Comparison of ENCODE assay signal across 8 cellular contexts in genomic region chr1:155004352-155005075, GRCh38. TPM values are rescaled to one million over a fixed set of nuclear protein-coding genes. Genes with fewer than 3 reads are reported as not detected.
DNase-seq lines count a peak whose midpoint lies in the region; ATAC-seq and TF ChIP-seq lines count a peak whose summit lies in the region.

No MANE protein-coding gene starts in this region.

- ATAC-seq in HG03175 (IDR thresholded peaks at IDR 0.05; ENCODE audit: unreplicated experiment), result no peak

- peaks cover 36% of the 10 kb centered on the region for H3K79me1 ChIP-seq in trophoblast cell (ENCODE audit: low read length)

- no peak for TF ChIP-seq CTCF in GM06990 (IDR thresholded peaks at IDR 0.05; ENCODE audit: insufficient read depth, low read length, poor library complexity, severe bottlenecking)
- TF ChIP-seq CTCF in fibroblast of lung (conservative IDR thresholded peaks at IDR 0.05 in 1 of 2, IDR thresholded peaks at IDR 0.05 in 1 of 2; ENCODE audit: low read depth in 1 of 2, low read length in 2 of 2), result no peak

- peak overlapping the region; percentile 34 for H4K12ac ChIP-seq in trophoblast cell (ENCODE audit: low read depth, low read length)

- H3K4me2 ChIP-seq in fibroblast of lung (ENCODE audit: extremely low read depth, insufficient read depth, low read length) (peak overlapping the region; percentile 88), trophoblast cell (ENCODE audit: low read length) (peak overlapping the region; percentile 95)

- peak overlapping the region; percentile 69 for H3K14ac ChIP-seq in trophoblast cell (ENCODE audit: low read length)

- H3K9me3 ChIP-seq in SK-N-MC (ENCODE audit: low read depth, low read length), result no peaks in the 10 kb centered on the region
- no peaks in the 10 kb centered on the region for H3K9me3 ChIP-seq in fibroblast of lung (ENCODE audit: control insufficient read depth, insufficient read depth, low read depth, low read length)
- H3K9me3 ChIP-seq in trophoblast cell (ENCODE audit: insufficient read depth, low read depth, low read length), result no peaks in the 10 kb centered on the region

- H2AFZ ChIP-seq in fibroblast of lung (ENCODE audit: low read length), result no peak overlapping the region
- H2AFZ ChIP-seq in trophoblast cell (ENCODE audit: insufficient read depth, low read length, poor library complexity), result peak overlapping the region; percentile 26

- peak overlapping the region; percentile 23 for H3K23ac ChIP-seq in trophoblast cell (ENCODE audit: low read length)

- H3K36me3 ChIP-seq in GM06990 (ENCODE audit: control insufficient read depth, insufficient read depth, low read length) (no peaks in the 10 kb centered on the region; the same call in 1 of the 2 replicates), SK-N-MC (ENCODE audit: insufficient read depth, low read length) (no peaks in the 10 kb centered on the region), fibroblast of lung (ENCODE audit: control insufficient read depth, insufficient read depth, low read length) (no peaks in the 10 kb centered on the region), trophoblast cell (ENCODE audit: control insufficient read depth in 1 of 2, insufficient read depth in 2 of 2, low read length in 2 of 2) (peaks cover 0 to 7% of the 10 kb centered on the region in 2 experiments)

- H2BK12ac ChIP-seq in trophoblast cell (ENCODE audit: low read length), result peak overlapping the region; percentile 51

- H4K20me1 ChIP-seq in fibroblast of lung (ENCODE audit: control insufficient read depth, extremely low read depth, insufficient read depth, low read length), result no peaks in the 10 kb centered on the region

- H2AK5ac ChIP-seq in trophoblast cell (ENCODE audit: low read length), result peak overlapping the region; percentile 44

- H3K4me1 ChIP-seq in fibroblast of lung (ENCODE audit: control insufficient read depth, extremely low read depth, insufficient read depth, low read length) (peaks cover 24% of the 10 kb centered on the region), trophoblast cell (ENCODE audit: control insufficient read depth in 1 of 2, insufficient read depth in 2 of 2, low read length in 2 of 2) (peaks cover 21 to 27% of the 10 kb centered on the region in 2 experiments)

- DNase-seq in GM06990 (ENCODE audit: extremely low read depth, insufficient read length) (no peak), SK-N-MC (ENCODE audit: low read depth, low spot score) (no peak), fibroblast of lung (ENCODE audit: low read depth in 2 of 2) (peak in 1 of 2 donors; percentile 41), trophoblast cell (no peak), RKO (ENCODE audit: low spot score) (no peak), SW 1271 (lab: John Stamatoyannopoulos, UW) (no peak)
- DNase-seq in effector CD4-positive, alpha-beta T cell, result no peak

- peak overlapping the region; percentile 8 for H3K4ac ChIP-seq in trophoblast cell (ENCODE audit: low read depth, low read length)

- peaks cover 16% of the 10 kb centered on the region for H3K79me2 ChIP-seq in fibroblast of lung (ENCODE audit: control insufficient read depth, insufficient read depth, low read length)
- peaks cover 22% of the 10 kb centered on the region for H3K79me2 ChIP-seq in trophoblast cell (ENCODE audit: control insufficient read depth, insufficient read depth, low read length, poor library complexity)

- H4K91ac ChIP-seq in trophoblast cell (ENCODE audit: low read depth, low read length), result peak overlapping the region; percentile 97

- H2BK120ac ChIP-seq in trophoblast cell (ENCODE audit: insufficient read depth, low read length, poor library complexity), result peak overlapping the region; percentile 55

- peak overlapping the region; percentile 1 for H2BK5ac ChIP-seq in trophoblast cell (ENCODE audit: low read depth, low read length, poor library complexity)

- H3K9ac ChIP-seq in SK-N-MC (ENCODE audit: insufficient read length), result peak overlapping the region; percentile 87
- peak overlapping the region; percentile 36 for H3K9ac ChIP-seq in fibroblast of lung (ENCODE audit: insufficient read depth, low read length)
- no peak overlapping the region for H3K9ac ChIP-seq in trophoblast cell (ENCODE audit: low read length)

- H4K8ac ChIP-seq in trophoblast cell (ENCODE audit: low read depth, low read length), result peak overlapping the region; percentile 7

- peak overlapping the region; percentile 96 for H3K4me3 ChIP-seq in GM06990 (replicated peaks; ENCODE audit: low read depth, low read length)
- H3K4me3 ChIP-seq in SK-N-MC, result peak overlapping the region; percentile 96
- H3K4me3 ChIP-seq in fibroblast of lung (replicated peaks in 1 of 4; ENCODE audit: control extremely low read depth in 1 of 4, insufficient read depth in 1 of 4, low read depth in 3 of 4, low read length in 4 of 4), result peak overlapping the region; percentile 74 to 96 (median 86)
- peak overlapping the region; percentile 93 for H3K4me3 ChIP-seq in trophoblast cell (ENCODE audit: low read depth, low read length)

- H3K27ac ChIP-seq in SK-N-MC (peak overlapping the region; percentile 96), fibroblast of lung (ENCODE audit: insufficient read depth, low read length) (peak overlapping the region; percentile 84), trophoblast cell (ENCODE audit: low read depth, low read length) (peak overlapping the region; percentile 20)

- no peaks in the 10 kb centered on the region for H3K27me3 ChIP-seq in GM06990 (replicated peaks; ENCODE audit: control insufficient read depth, insufficient read depth, low read length)
- H3K27me3 ChIP-seq in fibroblast of lung (ENCODE audit: control insufficient read depth, insufficient read depth, low read length), result no peaks in the 10 kb centered on the region
- no peaks in the 10 kb centered on the region for H3K27me3 ChIP-seq in trophoblast cell (ENCODE audit: insufficient read depth, low read length)

- peak overlapping the region; percentile 73 for H3K18ac ChIP-seq in trophoblast cell (ENCODE audit: low read length)

- WGBS in trophoblast cell (ENCODE audit: extremely low coverage, insufficient coverage, insufficient read length), result no CpG with 5 or more reads among the region's 5 CpGs

RNA-seq across cellular contexts. Expression of gene ZBTB7B, which starts 1.9 kb away (rescaled TPM):
- 12.3 and 19.3 TPM in 2 replicates for total RNA-seq in fibroblast of lung
- 6.2 and 7.0 TPM in 2 replicates for polyA plus RNA-seq in fibroblast of lung
- polyA plus RNA-seq in fibroblast of lung (2012), result 9.6 and 12.2 TPM in 2 replicates
- polyA minus RNA-seq in fibroblast of lung (ENCODE audit: low replicate concordance), result 10.7 and 11.5 TPM in 2 replicates
- 39.8 and 42.9 TPM in 2 replicates for polyA plus RNA-seq in trophoblast cell (2013)

RNA-seq across cellular contexts. Expression of gene LENEP, which starts 11.1 kb away (rescaled TPM):
- total RNA-seq in fibroblast of lung, result 0.26 TPM in 1 of 2 replicates, not detected in the other
- polyA plus RNA-seq in fibroblast of lung, result not detected in 2 replicates
- not detected in 2 replicates for polyA plus RNA-seq in fibroblast of lung (2012)
- polyA minus RNA-seq in fibroblast of lung (ENCODE audit: low replicate concordance), result not detected in 2 replicates
- polyA plus RNA-seq in trophoblast cell (2013), result not detected in 2 replicates

RNA-seq across cellular contexts. Expression of gene FLAD1, which starts 21.4 kb away (rescaled TPM):
- total RNA-seq in fibroblast of lung, result 20.5 and 24.9 TPM in 2 replicates
- polyA plus RNA-seq in fibroblast of lung, result 11.8 and 20.1 TPM in 2 replicates
- 21.2 and 31.5 TPM in 2 replicates for polyA plus RNA-seq in fibroblast of lung (2012)
- polyA minus RNA-seq in fibroblast of lung (ENCODE audit: low replicate concordance), result 25.3 and 47.5 TPM in 2 replicates
- polyA plus RNA-seq in trophoblast cell (2013), result 27.3 and 32.2 TPM in 2 replicates

RNA-seq across cellular contexts. Expression of gene DCST2, which starts 29.1 kb away (rescaled TPM):
- total RNA-seq in fibroblast of lung, result under 0.01 and 0.17 TPM in 2 replicates
- 0.06 and 0.10 TPM in 2 replicates for polyA plus RNA-seq in fibroblast of lung
- not detected in 2 replicates for polyA plus RNA-seq in fibroblast of lung (2012)
- polyA minus RNA-seq in fibroblast of lung (ENCODE audit: low replicate concordance), result not detected in 2 replicates
- 0.55 and 0.56 TPM in 2 replicates for polyA plus RNA-seq in trophoblast cell (2013)

RNA-seq across cellular contexts. Expression of gene DCST1, which starts 29.1 kb away (rescaled TPM):
- not detected in 2 replicates for total RNA-seq in fibroblast of lung
- not detected in 2 replicates for polyA plus RNA-seq in fibroblast of lung
- not detected in 2 replicates for polyA plus RNA-seq in fibroblast of lung (2012)
- not detected in 2 replicates for polyA minus RNA-seq in fibroblast of lung (ENCODE audit: low replicate concordance)
- polyA plus RNA-seq in trophoblast cell (2013), result 0.22 and 0.26 TPM in 2 replicates

Comparison
In these comparisons a context has a peak if more than half of its experiments do, and no peak if none do; other contexts are left out.
1. H3K27ac ChIP-seq: peak in every context shown above with its lines; median percentile 96 in SK-N-MC; 84 in fibroblast of lung; 20 in trophoblast cell.